ENCODE assay signal across 17 cellular contexts in genomic region chr21:45014747-45015468, GRCh38. TPM values are rescaled to one million over a fixed set of nuclear protein-coding genes. Genes with fewer than 3 reads are reported as not detected.
DNase-seq lines count a peak whose midpoint lies in the region; ATAC-seq and TF ChIP-seq lines count a peak whose summit lies in the region.
"Had no signal": no experiment of that assay in that cellular context is flagged by ENCODE, and none has a peak within 500 bp of the region (broad histone marks: within the 10 kb centered on the region; RNA-seq: fewer than 3 reads in every experiment).

No MANE protein-coding gene starts in this region.

- H3K4me2 ChIP-seq in OCI-LY3 (ENCODE audit: low read length): peak overlapping the region; percentile 68
- H3K4me2 ChIP-seq: A549 had no signal

- peak overlapping the region; percentile 10; the same call in 1 of the 2 replicates for H3K9ac ChIP-seq in OCI-LY3 (ENCODE audit: low read length)

- no peaks in the 10 kb centered on the region for H3K36me3 ChIP-seq in OCI-LY3 (replicated peaks; ENCODE audit: low read depth, low read length)
- no peaks in the 10 kb centered on the region for H3K36me3 ChIP-seq in lower lobe of right lung
- H3K36me3 ChIP-seq: breast epithelium had no signal

- H2AFZ ChIP-seq in OCI-LY3 (ENCODE audit: low read depth, low read length): peak overlapping the region; percentile 63

- intact Hi-C loops in left cardiac atrium (cut with DNase I) (no loop called here), Right ventricle myocardium superior (cut with DNase I) (no loop called here), lower lobe of right lung (cut with DNase I) (no loop called here)

- no peaks in the 10 kb centered on the region for H3K79me2 ChIP-seq in OCI-LY3 (ENCODE audit: low read length)

- H3K4me1 ChIP-seq in OCI-LY3 (ENCODE audit: low read length): peaks cover 9% of the 10 kb centered on the region; the same call in 1 of the 2 replicates
- no peaks in the 10 kb centered on the region for H3K4me1 ChIP-seq in lower lobe of right lung

- no peak for TF ChIP-seq CTCF in OCI-LY3 (IDR thresholded peaks at IDR 0.05; ENCODE audit: low read depth, low read length)
- no peak for TF ChIP-seq CTCF in lower lobe of right lung (IDR thresholded peaks at IDR 0.05)

- DNase-seq in left cardiac atrium (peak; percentile 12), Right ventricle myocardium superior (no peak), lower lobe of right lung (peak; percentile 28), SIG-M5 (lab: John Stamatoyannopoulos, UW) (no peak), glomerular visceral epithelial cell (ENCODE audit: extremely low spot score) (no peak)
- DNase-seq in activated CD4-positive, alpha-beta T cell treated with anti-CD3 and anti-CD28 coated beads, Interleukin-2, amount 50 U/mL, for 4 hours: no peak
- DNase-seq: activated CD4-positive, alpha-beta T cell treated with anti-CD3 and anti-CD28 coated beads for 48 hours; activated naive CD4-positive, alpha-beta T cell treated with anti-CD3 and anti-CD28 coated beads, Interleukin-2, amount 10 ng/mL, durations not matched to agents 7 days and 5 days; amniotic stem cell; glutamatergic neuron; NCI-H1105 treated with DMSO at 0.1 percent for 48 hours; NCI-H2029; occipital lobe had no signal

- 0 out of 2 replicates have a peak, but pooled peaks cover under 1% of the 10 kb centered on the region for H3K27me3 ChIP-seq in OCI-LY3 (ENCODE audit: low read depth, low read length)
- peaks cover 42% of the 10 kb centered on the region for H3K27me3 ChIP-seq in lower lobe of right lung (ENCODE audit: low read depth)
- H3K27me3 ChIP-seq: breast epithelium had no signal

- H3K9me3 ChIP-seq in OCI-LY3 (ENCODE audit: insufficient read depth, low read length) (no peaks in the 10 kb centered on the region), lower lobe of right lung (no peaks in the 10 kb centered on the region)
- H3K9me3 ChIP-seq: A549, breast epithelium had no signal

- H3K4me3 ChIP-seq in OCI-LY3 (ENCODE audit: low read length) (peak overlapping the region; percentile 49), lower lobe of right lung (no peak overlapping the region), skin epidermis (no peak overlapping the region)
- H3K4me3 ChIP-seq: A549, breast epithelium had no signal

- H3K27ac ChIP-seq in OCI-LY3 (ENCODE audit: low read length) (no peak overlapping the region), lower lobe of right lung (no peak overlapping the region), skin epidermis (peak overlapping the region in 12 of 21 experiments; percentile 28 to 73 (median 56))
- H3K27ac ChIP-seq: breast epithelium had no signal

- ATAC-seq in left cardiac atrium (no peak), Right ventricle myocardium superior (ENCODE audit: poor library complexity) (no peak), lower lobe of right lung (no peak)
- ATAC-seq: A549 had no signal

- no peaks in the 10 kb centered on the region for H4K20me1 ChIP-seq in OCI-LY3 (ENCODE audit: insufficient read depth, low read length)

RNA-seq across cellular contexts. Expression of gene ADARB1, which starts 59.5 kb away (rescaled TPM):
- total RNA-seq in left cardiac atrium (10 to 100 TPM; 20.6 to 21.7 TPM), Right ventricle myocardium superior (11.6 TPM), lower lobe of right lung (48.2 TPM)

Comparison
In these comparisons a context has a peak if more than half of its experiments do, and no peak if none do; other contexts are left out.
1. DNase-seq: peak in left cardiac atrium (single experiment) and lower lobe of right lung (single experiment); none in Right ventricle myocardium superior (single experiment), SIG-M5 (single experiment), activated CD4-positive, alpha-beta T cell treated with anti-CD3 and anti-CD28 coated beads, Interleukin-2, amount 50 U/mL, for 4 hours (0 of 2) and glomerular visceral epithelial cell (single experiment).
2. H3K27ac ChIP-seq: peak in skin epidermis (12 of 21); none in OCI-LY3 (single experiment) and lower lobe of right lung (single experiment).